Comparison of ENCODE assay signal across 8 cellular contexts in genomic region chr4:13626492-13627184, GRCh38. TPM values are rescaled to one million over a fixed set of nuclear protein-coding genes. Genes with fewer than 3 reads are reported as not detected.
DNase-seq lines count a peak whose midpoint lies in the region; ATAC-seq and TF ChIP-seq lines count a peak whose summit lies in the region.

No MANE protein-coding gene starts in this region.

- H3K36me3 ChIP-seq in left ventricle myocardium inferior (no peaks in the 10 kb centered on the region), vagina (no peaks in the 10 kb centered on the region)

- peak overlapping the region; percentile 95 for H3K27ac Mint-ChIP-seq in memory B cell

- peak overlapping the region; percentile 94 for H3K4me3 ChIP-seq in left ventricle myocardium inferior
- peak overlapping the region; percentile 92 for H3K4me3 ChIP-seq in astrocyte of the spinal cord (ENCODE audit: low read depth, low read length)
- H3K4me3 ChIP-seq in vagina = peak overlapping the region; percentile 76 to 83

- H3K27me3 ChIP-seq in left ventricle myocardium inferior (ENCODE audit: low read depth) (no peaks in the 10 kb centered on the region), vagina (no peaks in the 10 kb centered on the region)

- peaks cover 33% of the 10 kb centered on the region for H3K4me1 Mint-ChIP-seq in memory B cell

- intact Hi-C loops in left ventricle myocardium inferior (cut with micrococcal nuclease) = no loop called here
- intact Hi-C loops in left cardiac atrium (cut with DNase I) = no loop called here
- intact Hi-C loops in vagina (cut with DNase I) = no loop called here

- TF ChIP-seq POLR2A in vagina (IDR thresholded peaks at IDR 0.05) = no peak

- in situ Hi-C loops in astrocyte of the spinal cord (cut with HindIII; ENCODE audit: low sequenced_read_pairs) = no loop called here

- H3K9me3 ChIP-seq in left ventricle myocardium inferior (replicated peaks) = no peaks in the 10 kb centered on the region
- no peaks in the 10 kb centered on the region for H3K9me3 ChIP-seq in vagina

- ATAC-seq in left cardiac atrium (no peak), memory B cell (ENCODE audit: low read depth) (no peak), GM19452 (IDR thresholded peaks at IDR 0.05; ENCODE audit: unreplicated experiment) (no peak)

- H3K9me3 Mint-ChIP-seq in memory B cell = no peaks in the 10 kb centered on the region

- peak overlapping the region; percentile 78 for H3K4me3 Mint-ChIP-seq in memory B cell

- DNase-seq in left ventricle myocardium inferior = no peak
- DNase-seq in left cardiac atrium = no peak
- peak; percentile 2 for DNase-seq in astrocyte of the spinal cord (ENCODE audit: low read depth, low spot score)
- DNase-seq in memory B cell (ENCODE audit: low spot score in 2 of 2) = no peak
- DNase-seq in vagina (ENCODE audit: extremely low spot score in 2 of 2) = no peak
- DNase-seq in NOMO-1 treated with dmso at 0.1 percent for 144 hours (lab: John Stamatoyannopoulos, UW; ENCODE audit: unreplicated experiment) = no peak
- no peak for DNase-seq in COLO668 (lab: John Stamatoyannopoulos, UW; ENCODE audit: unreplicated experiment)

- H3K27ac ChIP-seq in left ventricle myocardium inferior (replicated peaks) (peak overlapping the region; percentile 95), vagina (peak overlapping the region; percentile 13)

- H3K4me1 ChIP-seq in left ventricle myocardium inferior (peaks cover 65% of the 10 kb centered on the region), vagina (peaks cover 37% of the 10 kb centered on the region)

- TF ChIP-seq CTCF in left ventricle myocardium inferior (IDR thresholded peaks at IDR 0.05; ENCODE audit: borderline replicate concordance) (no peak), astrocyte of the spinal cord (IDR thresholded peaks at IDR 0.05; ENCODE audit: low read depth, low read length) (no peak), vagina (IDR thresholded peaks at IDR 0.05) (no peak)

- H3K27me3 Mint-ChIP-seq in memory B cell = no peaks in the 10 kb centered on the region

- H3K36me3 Mint-ChIP-seq in memory B cell = peaks cover 16% of the 10 kb centered on the region

RNA-seq across cellular contexts. Expression of gene BOD1L1, which starts 0.9 kb away (rescaled TPM):
- total RNA-seq in left ventricle myocardium inferior = 17.9 TPM
- total RNA-seq in left cardiac atrium = 10 to 100 TPM; 19.4 to 20.2 TPM
- 37.8 TPM for total RNA-seq in vagina
